22 cellular contexts compared by ENCODE assay signal in genomic region chr1:67313934-67314671, GRCh38. TPM values are rescaled to one million over a fixed set of nuclear protein-coding genes. Genes with fewer than 3 reads are reported as not detected.
A peak's percentile ranks its signal among the peaks of the same experiment; 100 is the strongest.
DNase-seq lines count a peak whose midpoint lies in the region; ATAC-seq, FAIRE-seq and TF ChIP-seq lines count a peak whose summit lies in the region.
"Had no signal": no experiment of that assay in that cellular context is flagged by ENCODE, and none has a peak within 500 bp of the region (broad histone marks: within the 10 kb centered on the region; RNA-seq: fewer than 3 reads in every experiment).

No MANE protein-coding gene starts in this region.

- no peak for DNase-seq in activated naive CD4-positive, alpha-beta T cell treated with anti-CD3 and anti-CD28 coated beads for 36 hours
- DNase-seq in activated naive CD4-positive, alpha-beta T cell treated with anti-CD3 and anti-CD28 coated beads, Interleukin-2, amount 50 U/mL, for 16 hours: no peak
- DNase-seq in SK-MEL-5 (ENCODE audit: low read depth, low spot score) (peak; percentile 95), astrocyte (ENCODE audit: low read depth) (no peak), left cardiac atrium (no peak), mesendoderm (no peak)
- DNase-seq: activated CD4-positive, alpha-beta T cell treated with anti-CD3 and anti-CD28 coated beads for 48 hours; effector memory CD8-positive, alpha-beta T cell; heart right ventricle; KG1; mammary epithelial cell; naive thymus-derived CD4-positive, alpha-beta T cell; NCI-H2081; posterior cingulate gyrus; SHP77; stimulated activated CD4-positive, alpha-beta T cell treated with anti-CD3 and anti-CD28 coated beads, Interleukin-2, amount 100 ng/mL, for 48 hours; substantia nigra; uterus had no signal

- H3K79me2 ChIP-seq in astrocyte (ENCODE audit: insufficient read depth, low read length): no peaks in the 10 kb centered on the region
- no peaks in the 10 kb centered on the region for H3K79me2 ChIP-seq in mesendoderm (ENCODE audit: control insufficient read depth, insufficient read depth, low read length)

- in situ Hi-C loops in SK-MEL-5 (cut with HindIII; ENCODE audit: low pct_unique_long_range_greater_than_20kb, low sequenced_read_pairs): no loop called here

- intact Hi-C loops in activated naive CD4-positive, alpha-beta T cell treated with anti-CD3 and anti-CD28 coated beads for 36 hours (cut with micrococcal nuclease): loop anchor here (1.0 to 5.0 kb wide), 7 partner anchors 10 to 332 kb away; partner anchors contain the start of gene SERBP1
- intact Hi-C loops in left cardiac atrium (cut with DNase I): no loop called here

- H3K36me3 ChIP-seq in astrocyte (ENCODE audit: insufficient read depth, low read length): no peaks in the 10 kb centered on the region
- H3K36me3 ChIP-seq in mesendoderm (ENCODE audit: control insufficient read depth, insufficient read depth, low read length): no peaks in the 10 kb centered on the region
- H3K36me3 ChIP-seq: heart right ventricle, uterus had no signal

- H3K4me3 ChIP-seq in astrocyte (ENCODE audit: insufficient read depth, low read depth, low read length) (no peak overlapping the region), mesendoderm (ENCODE audit: low read length) (no peak overlapping the region)
- H3K4me3 ChIP-seq: heart right ventricle, skin epidermis, uterus had no signal

- H2BK120ac ChIP-seq in mesendoderm (ENCODE audit: low read depth, low read length): no peak overlapping the region

- H3K4me1 ChIP-seq in astrocyte (ENCODE audit: insufficient read depth, low read length) (no peaks in the 10 kb centered on the region), mesendoderm (ENCODE audit: control insufficient read depth, low read depth, low read length) (no peaks in the 10 kb centered on the region)
- H3K4me1 ChIP-seq: uterus had no signal

- TF ChIP-seq CTCF in astrocyte (IDR thresholded peaks at IDR 0.05; ENCODE audit: insufficient read depth, low read depth, low read length): no peak

- no peak overlapping the region for H3K56ac ChIP-seq in mesendoderm (ENCODE audit: low read length)

- H3K36me3 Mint-ChIP-seq in activated naive CD4-positive, alpha-beta T cell treated with anti-CD3 and anti-CD28 coated beads for 36 hours (ENCODE audit: low read depth): peaks cover 57% of the 10 kb centered on the region
- H3K36me3 Mint-ChIP-seq in astrocyte (ENCODE audit: low read depth, unreplicated experiment): no peaks in the 10 kb centered on the region
- H3K36me3 Mint-ChIP-seq in stimulated activated naive CD8-positive, alpha-beta T cell treated with anti-CD3 and anti-CD28 coated beads, Interleukin-15, Interleukin-2, amounts not matched to agents 100 ng/mL and 50 ng/mL, for 24 hours (ENCODE audit: low read depth): peaks cover 52% of the 10 kb centered on the region

- H3K27me3 ChIP-seq in astrocyte (ENCODE audit: insufficient read depth, low read length): no peaks in the 10 kb centered on the region
- H3K27me3 ChIP-seq in mesendoderm (ENCODE audit: insufficient read depth, low read length, poor library complexity): no peaks in the 10 kb centered on the region
- H3K27me3 ChIP-seq: uterus had no signal

- H3K9me3 Mint-ChIP-seq in activated naive CD4-positive, alpha-beta T cell treated with anti-CD3 and anti-CD28 coated beads for 36 hours: no peaks in the 10 kb centered on the region
- no peaks in the 10 kb centered on the region for H3K9me3 Mint-ChIP-seq in astrocyte (ENCODE audit: unreplicated experiment)
- no peaks in the 10 kb centered on the region for H3K9me3 Mint-ChIP-seq in stimulated activated naive CD8-positive, alpha-beta T cell treated with anti-CD3 and anti-CD28 coated beads, Interleukin-15, Interleukin-2, amounts not matched to agents 100 ng/mL and 50 ng/mL, for 24 hours
- H3K9me3 Mint-ChIP-seq: effector memory CD8-positive, alpha-beta T cell had no signal

- peak overlapping the region; percentile 8 for H2AFZ ChIP-seq in astrocyte (ENCODE audit: low read depth, low read length)

- H4K5ac ChIP-seq in mesendoderm (ENCODE audit: low read length): no peak overlapping the region

- no peaks in the 10 kb centered on the region for H3K27me3 Mint-ChIP-seq in activated naive CD4-positive, alpha-beta T cell treated with anti-CD3 and anti-CD28 coated beads for 36 hours (ENCODE audit: low read depth)
- H3K27me3 Mint-ChIP-seq in astrocyte (ENCODE audit: low read depth, unreplicated experiment): peaks cover 7% of the 10 kb centered on the region
- no peaks in the 10 kb centered on the region for H3K27me3 Mint-ChIP-seq in stimulated activated naive CD8-positive, alpha-beta T cell treated with anti-CD3 and anti-CD28 coated beads, Interleukin-15, Interleukin-2, amounts not matched to agents 100 ng/mL and 50 ng/mL, for 24 hours
- H3K27me3 Mint-ChIP-seq: effector memory CD8-positive, alpha-beta T cell had no signal

- no peak overlapping the region for H3K18ac ChIP-seq in mesendoderm (ENCODE audit: low read length)

- no peak for FAIRE-seq in astrocyte (lab: Jason Lieb, UNC)
- FAIRE-seq: islet of Langerhans had no signal

- H3K9me3 ChIP-seq in astrocyte (ENCODE audit: insufficient read depth, low read depth, low read length): no peaks in the 10 kb centered on the region
- H3K9me3 ChIP-seq: heart right ventricle, uterus had no signal

- H3K4me1 Mint-ChIP-seq in activated naive CD4-positive, alpha-beta T cell treated with anti-CD3 and anti-CD28 coated beads for 36 hours (ENCODE audit: low read depth): peaks cover 47% of the 10 kb centered on the region
- no peaks in the 10 kb centered on the region for H3K4me1 Mint-ChIP-seq in astrocyte (ENCODE audit: low read depth, unreplicated experiment)
- peaks cover 67% of the 10 kb centered on the region for H3K4me1 Mint-ChIP-seq in stimulated activated naive CD8-positive, alpha-beta T cell treated with anti-CD3 and anti-CD28 coated beads, Interleukin-15, Interleukin-2, amounts not matched to agents 100 ng/mL and 50 ng/mL, for 24 hours (ENCODE audit: low read depth)

- peak overlapping the region; percentile 95 for H3K27ac Mint-ChIP-seq in activated naive CD4-positive, alpha-beta T cell treated with anti-CD3 and anti-CD28 coated beads for 36 hours
- no peak overlapping the region for H3K27ac Mint-ChIP-seq in astrocyte (ENCODE audit: unreplicated experiment)
- H3K27ac Mint-ChIP-seq in stimulated activated naive CD8-positive, alpha-beta T cell treated with anti-CD3 and anti-CD28 coated beads, Interleukin-15, Interleukin-2, amounts not matched to agents 100 ng/mL and 50 ng/mL, for 24 hours: peak overlapping the region; percentile 32
- H3K27ac Mint-ChIP-seq: effector memory CD8-positive, alpha-beta T cell had no signal

- H2BK15ac ChIP-seq in mesendoderm (replicated peaks; ENCODE audit: low read depth): no peak overlapping the region

- H3K9ac ChIP-seq in astrocyte (ENCODE audit: low read length): no peak overlapping the region
- H3K9ac ChIP-seq in mesendoderm (ENCODE audit: low read length): no peak overlapping the region

- H3K79me1 ChIP-seq in mesendoderm (ENCODE audit: low read length): no peaks in the 10 kb centered on the region

- CTCF ChIA-PET in activated naive CD4-positive, alpha-beta T cell treated with anti-CD3 and anti-CD28 coated beads for 36 hours (lab: Charles Lee): interaction anchor here (0.5 to 1.3 kb wide), 8 partner anchors 19 to 318 kb away, joined by 3 to 4 read pairs (median 4); no protein-coding TSS in a partner anchor

- no peak overlapping the region for H3K23ac ChIP-seq in mesendoderm (ENCODE audit: low read length)

- H4K20me1 ChIP-seq in astrocyte (ENCODE audit: insufficient read depth, low read length): no peaks in the 10 kb centered on the region

- H3K4ac ChIP-seq in mesendoderm (ENCODE audit: low read depth, low read length): no peak overlapping the region

- H3K4me3 Mint-ChIP-seq in activated naive CD4-positive, alpha-beta T cell treated with anti-CD3 and anti-CD28 coated beads for 36 hours: peak overlapping the region; percentile 47
- no peak overlapping the region for H3K4me3 Mint-ChIP-seq in astrocyte (ENCODE audit: unreplicated experiment)
- peak overlapping the region; percentile 44 for H3K4me3 Mint-ChIP-seq in stimulated activated naive CD8-positive, alpha-beta T cell treated with anti-CD3 and anti-CD28 coated beads, Interleukin-15, Interleukin-2, amounts not matched to agents 100 ng/mL and 50 ng/mL, for 24 hours
- H3K4me3 Mint-ChIP-seq: effector memory CD8-positive, alpha-beta T cell had no signal

- H3K27ac ChIP-seq in astrocyte (ENCODE audit: low read depth, low read length) (no peak overlapping the region), mesendoderm (ENCODE audit: low read depth, low read length) (no peak overlapping the region)
- H3K27ac ChIP-seq: uterus had no signal

- ATAC-seq in GM21717 (IDR thresholded peaks at IDR 0.05; ENCODE audit: unreplicated experiment) (no peak), left cardiac atrium (no peak)
- ATAC-seq: heart right ventricle had no signal

- H2BK5ac ChIP-seq in mesendoderm (ENCODE audit: low read length): no peak overlapping the region

- no peak overlapping the region for H2AK5ac ChIP-seq in mesendoderm (ENCODE audit: low read length)

- no peak overlapping the region for H4K8ac ChIP-seq in mesendoderm (ENCODE audit: low read depth, low read length)

- no CpG with 5 or more reads among the region's 8 CpGs for WGBS in mesendoderm (ENCODE audit: extremely low coverage, insufficient coverage, low lambda C conversion rate)

- no peak overlapping the region for H3K4me2 ChIP-seq in astrocyte (ENCODE audit: low read length)
- H3K4me2 ChIP-seq in mesendoderm (ENCODE audit: low read length): no peak overlapping the region

RNA-seq across cellular contexts. Expression of gene IL12RB2, which starts 6.4 kb away (rescaled TPM):
- total RNA-seq in activated naive CD4-positive, alpha-beta T cell treated with anti-CD3 and anti-CD28 coated beads for 36 hours: 10 to 100 TPM; 76.5 to 82.9 TPM
- 28.6 and 29.8 TPM in 2 replicates for total RNA-seq in SK-MEL-5 (2014; rRNA removed; shearing (Covaris generic))
- 17.7 and 24.7 TPM in 2 replicates for polyA plus RNA-seq in SK-MEL-5 (2015; cell fraction: cytosol; rRNA removed)
- 6.9 and 16.8 TPM in 2 replicates for polyA plus RNA-seq in SK-MEL-5 (2015; cell fraction: nucleus; rRNA removed)
- total RNA-seq in astrocyte (0.11 TPM in 1 of 2 replicates, not detected in the other), left cardiac atrium (1 to 10 TPM in 1 of 2 donors, under 1 TPM in 1; 0.63 to 2.9 TPM)
- 1.5 TPM for polyA plus RNA-seq in mesendoderm (2013, experiment 1 of 2)
- 1.6 TPM for polyA plus RNA-seq in mesendoderm (2013, experiment 2 of 2)
